In genomic region chrX:151958101-151958500, GRCh38 we compare ENCODE assay signal across 8 cellular contexts. TPM values are rescaled to one million over a fixed set of nuclear protein-coding genes. Genes with fewer than 3 reads are reported as not detected.
"Had no signal": no experiment of that assay in that cellular context is flagged by ENCODE, and none has a peak within 500 bp of the region (broad histone marks: within the 10 kb centered on the region; RNA-seq: fewer than 3 reads in every experiment).

No MANE protein-coding gene starts in this region.

- H3K27me3 Mint-ChIP-seq: IgD-negative memory B cell had no signal

- H3K4me1 Mint-ChIP-seq: IgD-negative memory B cell had no signal

- H3K4me3 Mint-ChIP-seq: IgD-negative memory B cell had no signal

- DNase-seq: IMR-90 had no signal

- H3K27ac ChIP-seq: HL-60 had no signal

- H3K36me3 Mint-ChIP-seq: IgD-negative memory B cell had no signal

- H3K4me3 ChIP-seq: K562 had no signal

- FAIRE-seq: HepG2, HTR-8/SVneo, K562 had no signal

- H3K27ac Mint-ChIP-seq: IgD-negative memory B cell had no signal

RNA-seq across cellular contexts. Expression of gene GABRE, which starts 16.4 kb away (rescaled TPM):
- polyA plus RNA-seq: IgD-negative memory B cell had no signal

RNA-seq across cellular contexts. Expression of gene MAGEA4, which starts 45.4 kb away (rescaled TPM):
- total RNA-seq: HepG2, HT-29, HT1080, IMR-90 had no signal
- polyA plus RNA-seq: HepG2, IgD-negative memory B cell, IMR-90 had no signal
